In the genomic region with DNA sequence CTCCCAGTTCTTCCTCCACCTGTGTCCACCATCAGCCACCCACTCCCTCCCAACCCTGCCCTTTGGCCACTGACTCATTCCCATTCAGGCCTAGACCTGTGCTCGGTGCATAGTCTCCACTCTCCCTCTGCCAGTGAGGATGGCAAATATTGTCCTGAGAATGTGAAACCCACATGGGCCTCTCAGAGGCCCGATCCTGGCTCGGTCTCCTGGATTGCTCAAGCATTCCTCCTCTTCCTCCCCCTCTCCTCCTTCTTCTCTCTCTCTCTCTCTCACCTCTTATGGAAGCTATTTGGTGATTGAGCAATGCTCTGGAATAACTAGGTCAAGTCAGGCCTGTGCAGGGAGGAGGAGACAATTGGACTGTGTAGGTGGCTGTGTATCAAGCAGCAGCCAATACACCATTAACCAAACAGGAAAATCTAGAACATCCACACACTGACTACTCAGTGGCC, we compare ENCODE assay signal across 12 cellular contexts.
DNase-seq lines count a peak whose midpoint lies in the region; TF ChIP-seq lines count a peak whose summit lies in the region.
"Had no signal": no experiment of that assay in that cellular context is flagged by ENCODE, and none has a peak within 500 bp of the region (broad histone marks: within the 10 kb centered on the region; RNA-seq: fewer than 3 reads in every experiment).

No MANE protein-coding gene starts in this region.

- no peak overlapping the region for H3K4me2 ChIP-seq in neuronal stem cell (ENCODE audit: insufficient read depth, low read length, poor library complexity, severe bottlenecking)

- no peak overlapping the region for H4K91ac ChIP-seq in neuronal stem cell (ENCODE audit: low read depth, low read length, poor library complexity)

- CTCF ChIA-PET in activated CD4-positive, alpha-beta memory T cell treated with anti-CD3 and anti-CD28 coated beads, Interleukin-2, amount 10 ng/mL, durations not matched to agents 7 days and 5 days (lab: Charles Lee), result no interaction called here

- H3K27me3 Mint-ChIP-seq in activated T-cell treated with anti-CD3 and anti-CD28 coated beads, Interleukin-2, amount 50 U/mL, for 24 hours, result no peaks in the 10 kb centered on the region
- H3K27me3 Mint-ChIP-seq in activated CD4-positive, alpha-beta memory T cell treated with anti-CD3 and anti-CD28 coated beads, Interleukin-2, amount 10 ng/mL, durations not matched to agents 7 days and 5 days, result no peaks in the 10 kb centered on the region

- H3K27ac Mint-ChIP-seq in activated T-cell treated with anti-CD3 and anti-CD28 coated beads, Interleukin-2, amount 50 U/mL, for 24 hours, result no peak overlapping the region
- H3K27ac Mint-ChIP-seq in activated CD4-positive, alpha-beta memory T cell treated with anti-CD3 and anti-CD28 coated beads, Interleukin-2, amount 10 ng/mL, durations not matched to agents 7 days and 5 days, result no peak overlapping the region
- H3K27ac Mint-ChIP-seq: naive B cell had no signal

- no peaks in the 10 kb centered on the region for H3K79me2 ChIP-seq in ACC112 (ENCODE audit: control insufficient read depth, insufficient read depth, low read length, unreplicated experiment)

- no peaks in the 10 kb centered on the region for H3K9me3 Mint-ChIP-seq in activated T-cell treated with anti-CD3 and anti-CD28 coated beads, Interleukin-2, amount 50 U/mL, for 24 hours
- no peaks in the 10 kb centered on the region for H3K9me3 Mint-ChIP-seq in activated CD4-positive, alpha-beta memory T cell treated with anti-CD3 and anti-CD28 coated beads, Interleukin-2, amount 10 ng/mL, durations not matched to agents 7 days and 5 days
- H3K9me3 Mint-ChIP-seq: naive B cell had no signal

- H2BK12ac ChIP-seq in neuronal stem cell (ENCODE audit: low read length), result no peak overlapping the region

- no peak overlapping the region for H3K4me3 Mint-ChIP-seq in activated T-cell treated with anti-CD3 and anti-CD28 coated beads, Interleukin-2, amount 50 U/mL, for 24 hours
- no peak overlapping the region for H3K4me3 Mint-ChIP-seq in activated CD4-positive, alpha-beta memory T cell treated with anti-CD3 and anti-CD28 coated beads, Interleukin-2, amount 10 ng/mL, durations not matched to agents 7 days and 5 days
- H3K4me3 Mint-ChIP-seq: naive B cell had no signal

- no peak overlapping the region for H3K4ac ChIP-seq in neuronal stem cell (ENCODE audit: low read length)

- no peak overlapping the region for H3K23ac ChIP-seq in neuronal stem cell (ENCODE audit: low read depth, low read length, poor library complexity)

- no peak overlapping the region for H2BK5ac ChIP-seq in neuronal stem cell (ENCODE audit: low read length)

- no peaks in the 10 kb centered on the region for H3K79me1 ChIP-seq in neuronal stem cell (ENCODE audit: low read depth, low read length)

- no peak for TF ChIP-seq CTCF in brain microvascular endothelial cell (IDR thresholded peaks at IDR 0.05; ENCODE audit: low read depth, low read length, missing control alignments)

- H3K4me1 ChIP-seq in ACC112 (ENCODE audit: control insufficient read depth, insufficient read depth, low read length, unreplicated experiment) (peaks cover 9% of the 10 kb centered on the region), neuronal stem cell (ENCODE audit: control insufficient read depth in 2 of 2, insufficient read depth in 1 of 2, low read depth in 1 of 2, low read length in 2 of 2) (no peaks in the 10 kb centered on the region)

- peaks cover 17% of the 10 kb centered on the region; the same call in 1 of the 2 replicates for H3K27me3 ChIP-seq in ACC112 (ENCODE audit: insufficient read depth, low read length)
- H3K27me3 ChIP-seq in neuronal stem cell (ENCODE audit: control insufficient read depth in 3 of 3, insufficient read depth in 3 of 3, low read depth in 1 of 3, low read length in 3 of 3), result peaks cover 0 to 6% (median 0%) of the 10 kb centered on the region in 3 experiments
- no peaks in the 10 kb centered on the region for H3K27me3 ChIP-seq in brain microvascular endothelial cell (replicated peaks)

- H3K9me3 ChIP-seq in neuronal stem cell (replicated peaks in 1 of 2; ENCODE audit: control insufficient read depth in 2 of 2, insufficient read depth in 1 of 2, low read depth in 1 of 2, low read length in 2 of 2), result no peaks in the 10 kb centered on the region

- no peaks in the 10 kb centered on the region for H3K4me1 Mint-ChIP-seq in activated T-cell treated with anti-CD3 and anti-CD28 coated beads, Interleukin-2, amount 50 U/mL, for 24 hours (ENCODE audit: low read depth)
- no peaks in the 10 kb centered on the region for H3K4me1 Mint-ChIP-seq in activated CD4-positive, alpha-beta memory T cell treated with anti-CD3 and anti-CD28 coated beads, Interleukin-2, amount 10 ng/mL, durations not matched to agents 7 days and 5 days
- H3K4me1 Mint-ChIP-seq: naive B cell had no signal

- in situ Hi-C loops in brain microvascular endothelial cell (cut with HindIII; ENCODE audit: low pct_ligation_motif_present, low sequenced_read_pairs), result no loop called here

- H3K27ac ChIP-seq in ACC112 (ENCODE audit: low read depth, low read length), result no peak overlapping the region
- no peak overlapping the region for H3K27ac ChIP-seq in neuronal stem cell (replicated peaks; ENCODE audit: low read length)
- no peak overlapping the region for H3K27ac ChIP-seq in brain microvascular endothelial cell

- peak overlapping the region; percentile 33 for H3K18ac ChIP-seq in neuronal stem cell (ENCODE audit: low read length)

- no peak overlapping the region for H3K14ac ChIP-seq in neuronal stem cell (ENCODE audit: low read length)

- no peak overlapping the region for H2BK15ac ChIP-seq in neuronal stem cell (ENCODE audit: low read length)

- no peak overlapping the region for H2BK120ac ChIP-seq in neuronal stem cell (ENCODE audit: low read depth, low read length)

- H4K8ac ChIP-seq in neuronal stem cell (ENCODE audit: low read depth, low read length), result no peak overlapping the region

- H3K36me3 ChIP-seq in ACC112 (ENCODE audit: insufficient read depth, low read length) (no peaks in the 10 kb centered on the region), neuronal stem cell (replicated peaks in 1 of 2; ENCODE audit: control insufficient read depth in 2 of 2, insufficient read depth in 2 of 2, low read length in 2 of 2) (no peaks in the 10 kb centered on the region), brain microvascular endothelial cell (replicated peaks) (no peaks in the 10 kb centered on the region)

- no CpG with 5 or more reads among the region's 3 CpGs for WGBS in neuronal stem cell (ENCODE audit: extremely low coverage in 2 of 2, insufficient read length in 2 of 2, insufficient replicate concordance in 1 of 2), 2 donors

- H3K4me3 ChIP-seq in ACC112 (ENCODE audit: low read depth, low read length) (no peak overlapping the region), neuronal stem cell (ENCODE audit: low read length in 2 of 2) (no peak overlapping the region), brain microvascular endothelial cell (ENCODE audit: low read depth, low read length) (no peak overlapping the region)

- H2AFZ ChIP-seq in ACC112 (ENCODE audit: low read length, unreplicated experiment), result peak overlapping the region; percentile 14
- no peak overlapping the region for H2AFZ ChIP-seq in neuronal stem cell (ENCODE audit: low read length)

- no peak overlapping the region for H2AK5ac ChIP-seq in neuronal stem cell (ENCODE audit: low read depth, low read length)

- H3K9ac ChIP-seq in neuronal stem cell (ENCODE audit: low read depth, low read length, poor library complexity), result no peak overlapping the region

- POLR2A ChIA-PET in activated CD4-positive, alpha-beta memory T cell treated with anti-CD3 and anti-CD28 coated beads, Interleukin-2, amount 10 ng/mL, durations not matched to agents 7 days and 5 days (lab: Charles Lee), result no interaction called here

- DNase-seq in NCI-H226, result peak; percentile 60
- DNase-seq in fibroblast of peridontal ligament (ENCODE audit: extremely low read depth), result peak; percentile 48
- DNase-seq in neuronal stem cell (ENCODE audit: low spot score), result no peak
- no peak for DNase-seq in activated T-cell treated with anti-CD3 and anti-CD28 coated beads, Interleukin-2, amount 50 U/mL, for 24 hours
- no peak for DNase-seq in NCI-H1417 (lab: John Stamatoyannopoulos, UW)
- DNase-seq in brain microvascular endothelial cell, result no peak
- no peak for DNase-seq in activated CD4-positive, alpha-beta memory T cell treated with anti-CD3 and anti-CD28 coated beads, Interleukin-2, amount 10 ng/mL, durations not matched to agents 7 days and 5 days
- DNase-seq: Kasumi-1; naive B cell; NCI-H524; stimulated activated CD4-positive, alpha-beta T cell treated with anti-CD3 and anti-CD28 coated beads, Interleukin-4, amount 100 ng/mL, for 1 hour had no signal

- H3K36me3 Mint-ChIP-seq in activated T-cell treated with anti-CD3 and anti-CD28 coated beads, Interleukin-2, amount 50 U/mL, for 24 hours (ENCODE audit: low read depth), result no peaks in the 10 kb centered on the region
- no peaks in the 10 kb centered on the region for H3K36me3 Mint-ChIP-seq in activated CD4-positive, alpha-beta memory T cell treated with anti-CD3 and anti-CD28 coated beads, Interleukin-2, amount 10 ng/mL, durations not matched to agents 7 days and 5 days (ENCODE audit: low read depth)
- H3K36me3 Mint-ChIP-seq: naive B cell had no signal

Comparison
In these comparisons a context has a peak if more than half of its experiments do, and no peak if none do; other contexts are left out.
1. DNase-seq: peak in NCI-H226 (single experiment) and fibroblast of peridontal ligament (single experiment); none in neuronal stem cell (single experiment), activated T-cell treated with anti-CD3 and anti-CD28 coated beads, Interleukin-2, amount 50 U/mL, for 24 hours (single experiment), NCI-H1417 (0 of 3), brain microvascular endothelial cell (single experiment) and activated CD4-positive, alpha-beta memory T cell treated with anti-CD3 and anti-CD28 coated beads, Interleukin-2, amount 10 ng/mL, durations not matched to agents 7 days and 5 days (single experiment).